21 cellular contexts compared by ENCODE assay signal in the genomic region with DNA sequence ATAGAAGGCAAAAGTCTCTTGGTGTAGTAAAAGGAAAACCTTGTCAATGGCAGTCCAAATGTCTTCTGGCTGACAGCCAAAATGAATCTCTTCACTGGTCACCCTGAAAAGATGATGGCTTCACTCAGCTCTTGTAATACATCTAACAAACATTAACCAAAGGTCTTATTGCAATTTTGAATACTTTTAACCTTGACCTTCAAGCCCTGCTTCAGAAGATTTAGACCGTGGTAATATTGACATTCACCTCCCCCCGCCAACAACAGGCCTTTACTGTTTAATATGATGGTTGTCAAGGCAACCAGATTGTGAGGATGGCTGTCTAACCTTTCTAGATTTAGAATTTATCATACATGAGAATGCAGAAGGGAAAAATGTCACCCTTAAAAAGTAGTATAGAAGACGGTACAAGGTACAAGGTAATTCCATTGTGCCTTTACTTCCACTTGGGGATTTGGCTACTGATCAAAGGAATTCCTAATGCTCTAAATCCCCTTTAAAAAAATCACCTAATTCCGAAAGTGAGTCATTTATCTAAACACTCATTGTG.
A peak's percentile ranks its signal among the peaks of the same experiment; 100 is the strongest.
DNase-seq lines count a peak whose midpoint lies in the region; ATAC-seq, FAIRE-seq and TF ChIP-seq lines count a peak whose summit lies in the region.
"Had no signal": no experiment of that assay in that cellular context is flagged by ENCODE, and none has a peak within 500 bp of the region (broad histone marks: within the 10 kb centered on the region; RNA-seq: fewer than 3 reads in every experiment).

No MANE protein-coding gene starts in this region.

- TF ChIP-seq CTCF in right atrium auricular region (IDR thresholded peaks at IDR 0.05) = no peak

- ATAC-seq in Right ventricle myocardium superior (ENCODE audit: poor library complexity) (peak; percentile 4), HG03571 (IDR thresholded peaks at IDR 0.05; ENCODE audit: unreplicated experiment) (no peak)

- no peak overlapping the region for H2BK120ac ChIP-seq in mesendoderm (ENCODE audit: low read depth, low read length)

- no peak overlapping the region for H2AK5ac ChIP-seq in mesendoderm (ENCODE audit: low read length)

- WGBS in mesendoderm (ENCODE audit: extremely low coverage, insufficient coverage, low lambda C conversion rate) = no CpG with 5 or more reads among the region's 4 CpGs

- no peak overlapping the region for H3K56ac ChIP-seq in mesendoderm (ENCODE audit: low read length)

- no peak overlapping the region for H3K9ac ChIP-seq in mesendoderm (ENCODE audit: low read length)

- DNase-seq in Right ventricle myocardium superior (no peak), right atrium auricular region (ENCODE audit: low spot score) (no peak), SW480 (ENCODE audit: low spot score) (peak; percentile 16), left kidney (ENCODE audit: low read depth, low spot score) (peak; percentile 52), urothelium cell line (ENCODE audit: low spot score) (peak; percentile 11), NCI-H226 (no peak), mesendoderm (no peak)
- DNase-seq: activated CD4-positive, alpha-beta T cell treated with anti-CD3 and anti-CD28 coated beads for 1 hour; activated gamma-delta T cell treated with Interleukin-2 at 50 U/mL for 16 hours; amygdala; endodermal cell; GOT3; NCI-H1436 treated with DMSO at 0.1 percent for 48 hours; NCI-H510A treated with DMSO at 0.1 percent for 48 hours; stimulated activated CD4-positive, alpha-beta T cell treated with anti-CD3 and anti-CD28 coated beads, Interleukin-2, amount 100 ng/mL, for 48 hours; T1000 had no signal

- H3K79me2 ChIP-seq in mesendoderm (ENCODE audit: control insufficient read depth, insufficient read depth, low read length) = no peaks in the 10 kb centered on the region

- H3K4me1 ChIP-seq in right atrium auricular region (peaks cover 0 to 19% of the 10 kb centered on the region in 2 donors), mesendoderm (ENCODE audit: control insufficient read depth, low read depth, low read length) (no peaks in the 10 kb centered on the region)

- H3K27me3 ChIP-seq in right atrium auricular region (no peaks in the 10 kb centered on the region), mesendoderm (ENCODE audit: insufficient read depth, low read length, poor library complexity) (no peaks in the 10 kb centered on the region)
- H3K27me3 ChIP-seq: SJSA1 had no signal

- H3K23ac ChIP-seq in mesendoderm (ENCODE audit: low read length) = no peak overlapping the region

- no peak overlapping the region for H3K27ac ChIP-seq in right atrium auricular region
- no peak overlapping the region for H3K27ac ChIP-seq in mesendoderm (ENCODE audit: low read depth, low read length)
- H3K27ac ChIP-seq: HL-60, SJSA1 had no signal

- H3K4ac ChIP-seq in mesendoderm (ENCODE audit: low read depth, low read length) = no peak overlapping the region

- no peak overlapping the region for H4K5ac ChIP-seq in mesendoderm (ENCODE audit: low read length)

- H3K9me3 ChIP-seq in right atrium auricular region = no peaks in the 10 kb centered on the region
- H3K9me3 ChIP-seq: SJSA1 had no signal

- H3K4me2 ChIP-seq in mesendoderm (ENCODE audit: low read length) = no peak overlapping the region

- no peaks in the 10 kb centered on the region for H3K36me3 ChIP-seq in right atrium auricular region
- no peaks in the 10 kb centered on the region for H3K36me3 ChIP-seq in mesendoderm (ENCODE audit: control insufficient read depth, insufficient read depth, low read length)
- H3K36me3 ChIP-seq: SJSA1 had no signal

- H3K79me1 ChIP-seq in mesendoderm (ENCODE audit: low read length) = no peaks in the 10 kb centered on the region

- no peak overlapping the region for H2BK15ac ChIP-seq in mesendoderm (replicated peaks; ENCODE audit: low read depth)

- no peak for FAIRE-seq in urothelium cell line (lab: Jason Lieb, UNC)
- FAIRE-seq: G401.6, keratinocyte had no signal

- H3K4me3 ChIP-seq in right atrium auricular region (no peak overlapping the region), mesendoderm (ENCODE audit: low read length) (no peak overlapping the region)
- H3K4me3 ChIP-seq: SJSA1 had no signal

- H4K8ac ChIP-seq in mesendoderm (ENCODE audit: low read depth, low read length) = no peak overlapping the region

- H2BK5ac ChIP-seq in mesendoderm (ENCODE audit: low read length) = no peak overlapping the region

- intact Hi-C loops in Right ventricle myocardium superior (cut with DNase I) = loop anchor here (5.0 kb wide), 1 partner anchor 276 kb away; no protein-coding TSS in a partner anchor

- no peak overlapping the region for H3K18ac ChIP-seq in mesendoderm (ENCODE audit: low read length)

Comparison
In these comparisons a context has a peak if more than half of its experiments do, and no peak if none do; other contexts are left out.
1. DNase-seq: peak in SW480 (single experiment), left kidney (single experiment) and urothelium cell line (single experiment); none in Right ventricle myocardium superior (single experiment), right atrium auricular region (single experiment), NCI-H226 (single experiment) and mesendoderm (single experiment).